14 cellular contexts compared by ENCODE assay signal in genomic region chr2:234478121-234478858, GRCh38. TPM values are rescaled to one million over a fixed set of nuclear protein-coding genes. Genes with fewer than 3 reads are reported as not detected.
DNase-seq lines count a peak whose midpoint lies in the region; ATAC-seq lines count a peak whose summit lies in the region.
"Had no signal": no experiment of that assay in that cellular context is flagged by ENCODE, and none has a peak within 500 bp of the region (broad histone marks: within the 10 kb centered on the region; RNA-seq: fewer than 3 reads in every experiment).

No MANE protein-coding gene starts in this region.

- peak; percentile 75 for ATAC-seq in activated naive CD8-positive, alpha-beta T cell treated with anti-CD3 and anti-CD28 coated beads, Interleukin-2, amount 50 U/mL, for 24 hours
- peak; percentile 70 for ATAC-seq in stimulated activated naive CD8-positive, alpha-beta T cell treated with anti-CD3 and anti-CD28 coated beads, Interleukin-15, Interleukin-2, amounts not matched to agents 100 U/mL and 50 U/mL, for 24 hours

- DNase-seq in stimulated activated CD4-positive, alpha-beta T cell treated with anti-CD3 and anti-CD28 coated beads, Interleukin-2, amount 100 ng/mL, for 4 hours (ENCODE audit: low read depth): peak; percentile 61
- DNase-seq in stimulated activated CD4-positive, alpha-beta T cell treated with anti-CD3 and anti-CD28 coated beads, Interleukin-4, amount 100 ng/mL, for 1 hour: no peak
- peak; percentile 70 for DNase-seq in activated CD4-positive, alpha-beta memory T cell treated with anti-CD3 and anti-CD28 coated beads for 36 hours
- DNase-seq in activated naive CD8-positive, alpha-beta T cell treated with anti-CD3 and anti-CD28 coated beads, Interleukin-2, amount 50 U/mL, for 24 hours: no peak
- DNase-seq in stimulated activated naive CD8-positive, alpha-beta T cell treated with anti-CD3 and anti-CD28 coated beads, Interleukin-15, Interleukin-2, amounts not matched to agents 100 U/mL and 50 U/mL, for 24 hours: no peak
- DNase-seq in NCI-H2227 treated with DMSO at 0.1 percent for 48 hours (lab: John Stamatoyannopoulos, UW) (no peak), NCI-H524 (lab: John Stamatoyannopoulos, UW) (no peak), pons (ENCODE audit: low spot score) (no peak)
- DNase-seq: DMS 273 treated with DMSO at 0.1 percent for 48 hours, Karpas-422, kidney, tibial artery had no signal

- H3K4me1 Mint-ChIP-seq in activated CD4-positive, alpha-beta memory T cell treated with anti-CD3 and anti-CD28 coated beads for 36 hours (ENCODE audit: low read depth): peaks cover 81% of the 10 kb centered on the region
- peaks cover 54% of the 10 kb centered on the region for H3K4me1 Mint-ChIP-seq in activated naive CD8-positive, alpha-beta T cell treated with anti-CD3 and anti-CD28 coated beads, Interleukin-2, amount 50 U/mL, for 24 hours
- H3K4me1 Mint-ChIP-seq: brain had no signal

- H3K9me3 Mint-ChIP-seq in activated CD4-positive, alpha-beta memory T cell treated with anti-CD3 and anti-CD28 coated beads for 36 hours: no peaks in the 10 kb centered on the region
- peaks cover 12% of the 10 kb centered on the region for H3K9me3 Mint-ChIP-seq in activated naive CD8-positive, alpha-beta T cell treated with anti-CD3 and anti-CD28 coated beads, Interleukin-2, amount 50 U/mL, for 24 hours

- intact Hi-C loops in activated CD4-positive, alpha-beta memory T cell treated with anti-CD3 and anti-CD28 coated beads for 36 hours (cut with micrococcal nuclease): no loop called here

- no peaks in the 10 kb centered on the region for H3K27me3 Mint-ChIP-seq in activated CD4-positive, alpha-beta memory T cell treated with anti-CD3 and anti-CD28 coated beads for 36 hours
- H3K27me3 Mint-ChIP-seq in activated naive CD8-positive, alpha-beta T cell treated with anti-CD3 and anti-CD28 coated beads, Interleukin-2, amount 50 U/mL, for 24 hours: no peaks in the 10 kb centered on the region

- no peak overlapping the region for H3K4me3 Mint-ChIP-seq in activated CD4-positive, alpha-beta memory T cell treated with anti-CD3 and anti-CD28 coated beads for 36 hours
- no peak overlapping the region for H3K4me3 Mint-ChIP-seq in activated naive CD8-positive, alpha-beta T cell treated with anti-CD3 and anti-CD28 coated beads, Interleukin-2, amount 50 U/mL, for 24 hours
- H3K4me3 Mint-ChIP-seq: brain, mesothelial cell of epicardium had no signal

- peak overlapping the region; percentile 64 for H3K27ac Mint-ChIP-seq in activated CD4-positive, alpha-beta memory T cell treated with anti-CD3 and anti-CD28 coated beads for 36 hours
- H3K27ac Mint-ChIP-seq in activated naive CD8-positive, alpha-beta T cell treated with anti-CD3 and anti-CD28 coated beads, Interleukin-2, amount 50 U/mL, for 24 hours: peak overlapping the region; percentile 46
- H3K27ac Mint-ChIP-seq: brain, mesothelial cell of epicardium had no signal

- H3K36me3 Mint-ChIP-seq in activated CD4-positive, alpha-beta memory T cell treated with anti-CD3 and anti-CD28 coated beads for 36 hours: no peaks in the 10 kb centered on the region
- peaks cover 3% of the 10 kb centered on the region for H3K36me3 Mint-ChIP-seq in activated naive CD8-positive, alpha-beta T cell treated with anti-CD3 and anti-CD28 coated beads, Interleukin-2, amount 50 U/mL, for 24 hours (ENCODE audit: low read depth)
- H3K36me3 Mint-ChIP-seq: brain, mesothelial cell of epicardium had no signal

- POLR2A ChIA-PET in activated CD4-positive, alpha-beta memory T cell treated with anti-CD3 and anti-CD28 coated beads for 36 hours (lab: Charles Lee): interaction anchor here (0.7 to 1.7 kb wide), 6 partner anchors 12 to 32 kb away, joined by 3 to 6 read pairs (median 4); no protein-coding TSS in a partner anchor

- CTCF ChIA-PET in activated CD4-positive, alpha-beta memory T cell treated with anti-CD3 and anti-CD28 coated beads for 36 hours (lab: Charles Lee): interaction anchor here (1.2 to 3.0 kb wide), 4 partner anchors 20 to 342 kb away, joined by 3 to 9 read pairs (median 6); no protein-coding TSS in a partner anchor

RNA-seq across cellular contexts. Expression of gene ARL4C, which starts 18.6 kb away (rescaled TPM):
- total RNA-seq in activated CD4-positive, alpha-beta memory T cell treated with anti-CD3 and anti-CD28 coated beads for 36 hours: 10 to 100 TPM; 44.4 to 44.7 TPM

Comparison
In these comparisons a context has a peak if more than half of its experiments do, and no peak if none do; other contexts are left out.
1. DNase-seq: peak in stimulated activated CD4-positive, alpha-beta T cell treated with anti-CD3 and anti-CD28 coated beads, Interleukin-2, amount 100 ng/mL, for 4 hours (single experiment) and activated CD4-positive, alpha-beta memory T cell treated with anti-CD3 and anti-CD28 coated beads for 36 hours (single experiment); none in stimulated activated CD4-positive, alpha-beta T cell treated with anti-CD3 and anti-CD28 coated beads, Interleukin-4, amount 100 ng/mL, for 1 hour (single experiment), activated naive CD8-positive, alpha-beta T cell treated with anti-CD3 and anti-CD28 coated beads, Interleukin-2, amount 50 U/mL, for 24 hours (single experiment), stimulated activated naive CD8-positive, alpha-beta T cell treated with anti-CD3 and anti-CD28 coated beads, Interleukin-15, Interleukin-2, amounts not matched to agents 100 U/mL and 50 U/mL, for 24 hours (single experiment), NCI-H2227 treated with DMSO at 0.1 percent for 48 hours (single experiment), NCI-H524 (0 of 2) and pons (single experiment).